Comparison of ENCODE assay signal across 21 cellular contexts in the genomic region with DNA sequence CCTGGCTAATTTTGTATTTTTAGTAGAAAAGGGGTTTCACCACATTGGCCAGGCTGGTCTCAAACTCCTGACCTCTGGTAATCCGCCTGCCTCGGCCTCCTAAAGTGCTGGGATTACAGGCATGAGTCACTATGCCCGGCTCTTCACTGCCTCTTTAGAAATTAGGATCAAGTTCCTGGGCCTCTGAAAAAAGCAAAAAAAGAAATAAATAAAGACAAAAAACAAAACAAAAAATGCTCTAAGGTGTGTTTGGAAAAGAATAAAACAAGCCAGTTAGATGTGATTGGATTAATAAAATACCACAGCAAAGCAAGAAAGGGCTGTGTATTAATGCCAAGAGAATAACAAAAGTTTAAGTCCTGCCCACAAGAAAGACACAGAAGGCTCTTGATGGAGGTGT. TPM values are rescaled to one million over a fixed set of nuclear protein-coding genes. Genes with fewer than 3 reads are reported as not detected.
A peak's percentile ranks its signal among the peaks of the same experiment; 100 is the strongest.
DNase-seq lines count a peak whose midpoint lies in the region; ATAC-seq and TF ChIP-seq lines count a peak whose summit lies in the region.
"Had no signal": no experiment of that assay in that cellular context is flagged by ENCODE, and none has a peak within 500 bp of the region (broad histone marks: within the 10 kb centered on the region; RNA-seq: fewer than 3 reads in every experiment).

No MANE protein-coding gene starts in this region.

- H3K27ac ChIP-seq in GM23338 (ENCODE audit: low read depth) (peak overlapping the region; percentile 56; the same call in 1 of the 2 replicates), iPS-20b (ENCODE audit: low read length) (no peak overlapping the region)
- H3K27ac ChIP-seq: adrenal gland, KMS-11 had no signal

- peaks cover 21% of the 10 kb centered on the region for H3K4me1 Mint-ChIP-seq in GM23338
- peaks cover 23% of the 10 kb centered on the region for H3K4me1 Mint-ChIP-seq in stimulated activated memory B cell treated with anti-CD40 and anti-IgM and Interleukin-4, amounts not matched to agents 10 μg/mL and 1 μg/mL and 100 μg/mL, for 72 hours
- peaks cover 6% of the 10 kb centered on the region for H3K4me1 Mint-ChIP-seq in activated naive CD4-positive, alpha-beta T cell treated with anti-CD3 and anti-CD28 coated beads for 36 hours (ENCODE audit: low read depth)
- H3K4me1 Mint-ChIP-seq in naive thymus-derived CD8-positive, alpha-beta T cell: peaks cover 3 to 10% (median 10%) of the 10 kb centered on the region in 4 donors

- H3K27me3 Mint-ChIP-seq in GM23338 (ENCODE audit: insufficient read depth, low read depth, poor library complexity): peaks cover 11% of the 10 kb centered on the region
- no peaks in the 10 kb centered on the region for H3K27me3 Mint-ChIP-seq in stimulated activated memory B cell treated with anti-CD40 and anti-IgM and Interleukin-4, amounts not matched to agents 10 μg/mL and 1 μg/mL and 100 μg/mL, for 72 hours
- H3K27me3 Mint-ChIP-seq in activated naive CD4-positive, alpha-beta T cell treated with anti-CD3 and anti-CD28 coated beads for 36 hours (ENCODE audit: low read depth): no peaks in the 10 kb centered on the region
- peaks cover 0 to 4% (median 0%) of the 10 kb centered on the region in 5 donors for H3K27me3 Mint-ChIP-seq in naive thymus-derived CD8-positive, alpha-beta T cell
- H3K27me3 Mint-ChIP-seq: activated T-cell treated with anti-CD3 and anti-CD28 coated beads, Interleukin-2, amount 50 U/mL, for 24 hours had no signal

- H3K27ac Mint-ChIP-seq in GM23338: peak overlapping the region; percentile 85
- H3K27ac Mint-ChIP-seq in stimulated activated memory B cell treated with anti-CD40 and anti-IgM and Interleukin-4, amounts not matched to agents 10 μg/mL and 1 μg/mL and 100 μg/mL, for 72 hours: peak overlapping the region; percentile 60
- H3K27ac Mint-ChIP-seq in activated naive CD4-positive, alpha-beta T cell treated with anti-CD3 and anti-CD28 coated beads for 36 hours: no peak overlapping the region
- no peak overlapping the region for H3K27ac Mint-ChIP-seq in naive thymus-derived CD8-positive, alpha-beta T cell
- H3K27ac Mint-ChIP-seq: activated T-cell treated with anti-CD3 and anti-CD28 coated beads, Interleukin-2, amount 50 U/mL, for 24 hours had no signal

- no peaks in the 10 kb centered on the region for H3K9me3 Mint-ChIP-seq in GM23338
- H3K9me3 Mint-ChIP-seq in stimulated activated memory B cell treated with anti-CD40 and anti-IgM and Interleukin-4, amounts not matched to agents 10 μg/mL and 1 μg/mL and 100 μg/mL, for 72 hours: no peaks in the 10 kb centered on the region
- no peaks in the 10 kb centered on the region for H3K9me3 Mint-ChIP-seq in activated naive CD4-positive, alpha-beta T cell treated with anti-CD3 and anti-CD28 coated beads for 36 hours
- H3K9me3 Mint-ChIP-seq in naive thymus-derived CD8-positive, alpha-beta T cell: no peaks in the 10 kb centered on the region
- H3K9me3 Mint-ChIP-seq: activated T-cell treated with anti-CD3 and anti-CD28 coated beads, Interleukin-2, amount 50 U/mL, for 24 hours had no signal

- CTCF ChIA-PET in activated naive CD4-positive, alpha-beta T cell treated with anti-CD3 and anti-CD28 coated beads for 36 hours (lab: Charles Lee): interaction anchor here (0.5 to 0.9 kb wide), 2 partner anchors 11 to 61 kb away, joined by 3 read pairs; no protein-coding TSS in a partner anchor

- H4K20me1 ChIP-seq in GM23338 (replicated peaks; ENCODE audit: insufficient read depth): no peaks in the 10 kb centered on the region

- H3K36me3 ChIP-seq in GM23338 (ENCODE audit: insufficient read depth) (no peaks in the 10 kb centered on the region), iPS-20b (ENCODE audit: insufficient read depth, low read depth, low read length) (no peaks in the 10 kb centered on the region)
- H3K36me3 ChIP-seq: adrenal gland, BE2C had no signal

- DNase-seq in GM23338 (ENCODE audit: low spot score) (no peak), MV-4-11 (lab: John Stamatoyannopoulos, UW) (peak; percentile 46), T-helper 1 cell (no peak), SIG-M5 treated with dmso at 0.1 percent for 504 hours (lab: John Stamatoyannopoulos, UW; ENCODE audit: unreplicated experiment) (no peak)
- no peak for DNase-seq in activated naive CD4-positive, alpha-beta T cell treated with anti-CD3 and anti-CD28 coated beads for 36 hours
- DNase-seq in naive thymus-derived CD8-positive, alpha-beta T cell: no peak
- DNase-seq: activated T-cell treated with anti-CD3 and anti-CD28 coated beads, Interleukin-2, amount 50 U/mL, for 24 hours; BE2C; cortex of kidney; NCI-H2171; NK-92 treated with Interleukin-12 subunit alpha and Interleukin-12 subunit beta, amount 100 ng/mL, for 24 hours; occipital lobe; SHP77 treated with DMSO at 0.1 percent for 48 hours; stimulated activated CD4-positive, alpha-beta T cell treated with anti-CD3 and anti-CD28 coated beads, Interleukin-12 subunit alpha, Interleukin-12 subunit beta, amount 100 ng/mL, for 4 hours; stimulated activated CD4-positive, alpha-beta T cell treated with anti-CD3 and anti-CD28 coated beads, Interleukin-4, amount 100 ng/mL, for 24 hours; stimulated activated naive CD8-positive, alpha-beta T cell treated with anti-CD3 and anti-CD28 coated beads, Interleukin-15, Interleukin-2, amounts not matched to agents 100 U/mL and 50 U/mL, for 24 hours had no signal

- H3K36me3 Mint-ChIP-seq in GM23338 (ENCODE audit: low read depth): no peaks in the 10 kb centered on the region
- H3K36me3 Mint-ChIP-seq in stimulated activated memory B cell treated with anti-CD40 and anti-IgM and Interleukin-4, amounts not matched to agents 10 μg/mL and 1 μg/mL and 100 μg/mL, for 72 hours: no peaks in the 10 kb centered on the region
- no peaks in the 10 kb centered on the region for H3K36me3 Mint-ChIP-seq in activated naive CD4-positive, alpha-beta T cell treated with anti-CD3 and anti-CD28 coated beads for 36 hours (ENCODE audit: low read depth)
- no peaks in the 10 kb centered on the region for H3K36me3 Mint-ChIP-seq in naive thymus-derived CD8-positive, alpha-beta T cell

- POLR2A ChIA-PET in naive thymus-derived CD8-positive, alpha-beta T cell (lab: Charles Lee): interaction anchor here (0.7 kb wide), 1 partner anchor 304 kb away, joined by 4 read pairs; no protein-coding TSS in a partner anchor

- no peaks in the 10 kb centered on the region for H3K27me3 ChIP-seq in GM23338 (ENCODE audit: insufficient read depth)
- H3K27me3 ChIP-seq in iPS-20b (ENCODE audit: insufficient read depth, low read length): peaks cover under 1% of the 10 kb centered on the region; the same call in 1 of the 2 replicates
- H3K27me3 ChIP-seq: adrenal gland, BE2C had no signal

- ATAC-seq in GM23338: no peak
- ATAC-seq in stimulated activated memory B cell treated with anti-CD40 and anti-IgM and Interleukin-4, amounts not matched to agents 10 μg/mL and 1 μg/mL and 100 μg/mL, for 72 hours: no peak
- ATAC-seq in naive thymus-derived CD8-positive, alpha-beta T cell: no peak
- ATAC-seq: Panc1; stimulated activated naive CD8-positive, alpha-beta T cell treated with anti-CD3 and anti-CD28 coated beads, Interleukin-15, Interleukin-2, amounts not matched to agents 100 U/mL and 50 U/mL, for 24 hours had no signal

- intact Hi-C loops in activated naive CD4-positive, alpha-beta T cell treated with anti-CD3 and anti-CD28 coated beads for 36 hours (cut with micrococcal nuclease): no loop called here

- H3K4me1 ChIP-seq in GM23338 (ENCODE audit: insufficient read depth): 0 out of 2 replicates have a peak, but pooled peaks cover under 1% of the 10 kb centered on the region
- peaks cover 11% of the 10 kb centered on the region; the same call in 1 of the 2 replicates for H3K4me1 ChIP-seq in iPS-20b (ENCODE audit: insufficient read depth, low read length)
- H3K4me1 ChIP-seq: BE2C had no signal

- H3K9ac ChIP-seq in iPS-20b (ENCODE audit: low read depth, low read length): peak overlapping the region; percentile 16; the same call in 1 of the 2 replicates
- H3K9ac ChIP-seq: KMS-11 had no signal

- H3K79me2 ChIP-seq in GM23338 (replicated peaks; ENCODE audit: insufficient read depth): no peaks in the 10 kb centered on the region

- no peaks in the 10 kb centered on the region for H3K9me2 ChIP-seq in GM23338 (ENCODE audit: insufficient read depth)

- H2AFZ ChIP-seq in GM23338: peak overlapping the region; percentile 1; the same call in 1 of the 2 replicates

- H3K4me3 Mint-ChIP-seq in GM23338: peak overlapping the region; percentile 25; the same call in 1 of the 3 replicates
- H3K4me3 Mint-ChIP-seq in stimulated activated memory B cell treated with anti-CD40 and anti-IgM and Interleukin-4, amounts not matched to agents 10 μg/mL and 1 μg/mL and 100 μg/mL, for 72 hours: no peak overlapping the region
- H3K4me3 Mint-ChIP-seq in activated naive CD4-positive, alpha-beta T cell treated with anti-CD3 and anti-CD28 coated beads for 36 hours: no peak overlapping the region
- no peak overlapping the region for H3K4me3 Mint-ChIP-seq in naive thymus-derived CD8-positive, alpha-beta T cell
- H3K4me3 Mint-ChIP-seq: activated T-cell treated with anti-CD3 and anti-CD28 coated beads, Interleukin-2, amount 50 U/mL, for 24 hours had no signal

- H3K9me3 ChIP-seq in iPS-20b (ENCODE audit: insufficient read depth, low read depth, low read length): no peaks in the 10 kb centered on the region
- H3K9me3 ChIP-seq: adrenal gland, BE2C had no signal

- 0 out of 2 replicates have a peak overlapping the region, but pooled peaks have one; percentile 39 for H3K4me2 ChIP-seq in GM23338
- H3K4me2 ChIP-seq: KMS-11 had no signal

- 0 out of 2 replicates have a peak, but pooled peaks cover 6% of the 10 kb centered on the region for H3F3A ChIP-seq in GM23338 (replicated peaks; ENCODE audit: low read depth)

- no peak overlapping the region for H3K4me3 ChIP-seq in GM23338
- no peak overlapping the region for H3K4me3 ChIP-seq in iPS-20b (ENCODE audit: low read length)
- H3K4me3 ChIP-seq: adrenal gland had no signal

- no peak for TF ChIP-seq CTCF in GM23338 (conservative IDR thresholded peaks at IDR 0.05; ENCODE audit: low read depth in 2 of 2)

RNA-seq across cellular contexts. Expression of a gene that starts 4.2 kb away (rescaled TPM):
- total RNA-seq in GM23338 (2014; rRNA removed; shearing (Covaris generic)): 9.7 and 13.3 TPM in 2 replicates
- polyA plus RNA-seq in GM23338 (2016; fragmentation: Nextera tagmentation; extraction: Ambion mirVana): 3.7 and 4.7 TPM in 2 replicates
- total RNA-seq in activated naive CD4-positive, alpha-beta T cell treated with anti-CD3 and anti-CD28 coated beads for 36 hours: 10 to 100 TPM; 18.9 to 19.1 TPM
- 10 to 100 TPM; 16.3 to 20.5 TPM for total RNA-seq in naive thymus-derived CD8-positive, alpha-beta T cell
- polyA plus RNA-seq in naive thymus-derived CD8-positive, alpha-beta T cell: 10 to 100 TPM in 1 of 3 donors, 1 to 10 TPM in 2; 5.1 to 12.8 (median 8.9) TPM

RNA-seq across cellular contexts. Expression of a gene that starts 54.5 kb away (rescaled TPM):
- total RNA-seq in GM23338 (2014; rRNA removed; shearing (Covaris generic)): 54.5 and 65.4 TPM in 2 replicates
- polyA plus RNA-seq in GM23338 (2016; fragmentation: Nextera tagmentation; extraction: Ambion mirVana): 25.0 and 29.5 TPM in 2 replicates
- total RNA-seq in activated naive CD4-positive, alpha-beta T cell treated with anti-CD3 and anti-CD28 coated beads for 36 hours: 10 to 100 TPM; 53.9 to 57.2 TPM
- 10 to 100 TPM; 44.0 to 46.2 TPM for total RNA-seq in naive thymus-derived CD8-positive, alpha-beta T cell
- 10 to 100 TPM; 14.5 to 17.7 (median 15.5) TPM for polyA plus RNA-seq in naive thymus-derived CD8-positive, alpha-beta T cell

Comparison
In these comparisons a context has a peak if more than half of its experiments do, and no peak if none do; other contexts are left out.
1. H3K27ac Mint-ChIP-seq: peak in GM23338 (single experiment) and stimulated activated memory B cell treated with anti-CD40 and anti-IgM and Interleukin-4, amounts not matched to agents 10 μg/mL and 1 μg/mL and 100 μg/mL, for 72 hours (single experiment); none in activated naive CD4-positive, alpha-beta T cell treated with anti-CD3 and anti-CD28 coated beads for 36 hours (single experiment) and naive thymus-derived CD8-positive, alpha-beta T cell (0 of 10).